In the genomic region with DNA sequence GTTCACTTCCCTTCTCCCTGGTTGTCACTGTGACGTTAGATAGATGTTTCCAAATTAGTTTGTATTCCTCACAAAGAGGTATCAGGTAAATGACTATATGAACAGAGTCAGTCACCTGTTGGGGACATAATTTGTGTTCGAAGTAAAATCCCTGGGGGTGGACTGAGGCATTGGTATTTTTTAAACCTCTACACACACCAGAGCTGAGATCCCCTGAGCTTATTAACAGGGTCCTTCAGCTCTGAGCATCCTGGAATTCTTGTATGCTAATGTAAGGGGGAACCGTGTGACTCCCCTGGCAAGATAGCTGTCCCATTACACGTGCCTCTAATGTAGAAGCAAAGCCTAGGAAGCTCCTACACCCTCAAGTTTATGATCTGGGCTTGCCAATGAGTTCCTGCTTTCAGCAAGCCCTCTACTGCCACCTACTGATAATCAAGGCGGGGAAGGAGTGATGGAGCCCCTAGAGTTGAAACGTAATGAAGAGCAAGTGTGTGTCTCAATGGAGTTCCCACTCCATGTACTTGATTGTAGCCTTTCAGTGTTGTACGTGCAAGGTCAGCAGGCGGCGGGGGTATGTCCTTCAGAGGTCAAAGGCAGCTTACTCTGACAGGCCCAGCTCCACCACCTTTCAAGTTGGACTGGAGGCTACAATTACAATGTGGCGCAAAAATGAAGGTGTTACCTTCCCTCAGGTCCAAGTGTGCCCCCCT, we compare ENCODE assay signal across 8 cellular contexts. TPM values are rescaled to one million over a fixed set of nuclear protein-coding genes. Genes with fewer than 3 reads are reported as not detected.
DNase-seq lines count a peak whose midpoint lies in the region; ATAC-seq and TF ChIP-seq lines count a peak whose summit lies in the region.

No MANE protein-coding gene starts in this region.

- DNase-seq in AG09309 (ENCODE audit: low read depth): peak; percentile 31
- peak; percentile 64 for DNase-seq in NCI-H2171 treated with DMSO at 0.1 percent for 48 hours (lab: John Stamatoyannopoulos, UW)
- peak; percentile 48 for DNase-seq in activated CD4-positive, CD25-positive, alpha-beta regulatory T cell treated with anti-CD3 and anti-CD28 coated beads, Interleukin-2, amount 50 U/mL, for 16 hours (ENCODE audit: low read depth, low spot score)
- peak; percentile 90 for DNase-seq in cerebellar cortex (ENCODE audit: low spot score)
- DNase-seq in kidney epithelial cell (ENCODE audit: low read depth): peak; percentile 29
- peak; percentile 45 to 66 for DNase-seq in stimulated activated CD4-positive, alpha-beta T cell treated with anti-CD3 and anti-CD28 coated beads, Interleukin-2, amount 100 ng/mL, for 48 hours

- H3K4me3 ChIP-seq in AG09309 (ENCODE audit: control insufficient read depth, low read depth, low read length) (no peak overlapping the region), kidney epithelial cell (ENCODE audit: low read depth, low read length) (no peak overlapping the region)

- H3K36me3 ChIP-seq in kidney epithelial cell (ENCODE audit: control insufficient read depth, insufficient read depth, low read length): no peaks in the 10 kb centered on the region

- TF ChIP-seq CTCF in AG09309 (IDR thresholded peaks at IDR 0.05; ENCODE audit: control insufficient read depth, insufficient read depth, low read depth, low read length, missing control alignments) (peak; percentile 90), kidney epithelial cell (IDR thresholded peaks at IDR 0.05; ENCODE audit: insufficient read depth, low read length, poor library complexity, severe bottlenecking) (peak; percentile 89)

- H3K27me3 ChIP-seq in kidney epithelial cell (ENCODE audit: control insufficient read depth, insufficient read depth, low read length): peaks cover 3% of the 10 kb centered on the region

- ATAC-seq in GM18858 (IDR thresholded peaks at IDR 0.05; ENCODE audit: unreplicated experiment) (peak; percentile 82), HG03064 (IDR thresholded peaks at IDR 0.05; ENCODE audit: low read depth, unreplicated experiment) (peak; percentile 65)

RNA-seq across cellular contexts. Expression of a gene that starts 14.4 kb away (rescaled TPM):
- not detected in 2 replicates for total RNA-seq in kidney epithelial cell

RNA-seq across cellular contexts. Expression of a gene that starts 36.0 kb away (rescaled TPM):
- total RNA-seq in kidney epithelial cell: 9.8 and 11.4 TPM in 2 replicates

Comparison
In these comparisons a context has a peak if more than half of its experiments do, and no peak if none do; other contexts are left out.
1. DNase-seq: peak in every context shown above with its lines; median percentile 90 in cerebellar cortex; 64 in NCI-H2171 treated with DMSO at 0.1 percent for 48 hours; 56 in stimulated activated CD4-positive, alpha-beta T cell treated with anti-CD3 and anti-CD28 coated beads, Interleukin-2, amount 100 ng/mL, for 48 hours; 48 in activated CD4-positive, CD25-positive, alpha-beta regulatory T cell treated with anti-CD3 and anti-CD28 coated beads, Interleukin-2, amount 50 U/mL, for 16 hours; 31 in AG09309; 29 in kidney epithelial cell.